ENCODE assay signal across 8 cellular contexts in the genomic region with DNA sequence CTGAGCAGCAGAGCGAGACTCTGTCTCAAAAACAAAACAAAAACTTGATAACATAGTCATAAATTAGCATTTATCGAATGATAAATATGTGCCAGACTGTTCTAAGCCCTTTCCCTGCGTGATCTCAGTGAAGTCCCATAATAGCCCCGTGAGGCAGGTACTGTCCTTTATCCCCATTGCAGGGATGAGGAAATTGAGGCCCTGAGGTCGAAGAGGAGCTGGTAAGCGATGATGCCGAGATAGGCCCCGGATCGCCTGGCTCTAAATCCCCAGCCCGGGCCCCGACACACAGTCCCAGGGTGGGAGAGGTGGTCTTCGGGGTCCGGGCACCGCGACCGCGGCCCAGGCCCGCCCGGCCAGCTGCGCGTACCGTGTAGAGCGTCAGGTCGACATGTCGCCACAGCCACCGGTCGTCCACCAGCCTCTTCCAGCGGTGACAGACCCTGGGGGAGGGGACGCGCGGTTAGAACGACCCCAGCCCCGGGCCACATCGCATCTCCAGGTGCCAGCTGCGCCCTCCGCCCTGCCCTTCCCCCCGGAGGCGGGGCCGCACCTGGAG. TPM values are rescaled to one million over a fixed set of nuclear protein-coding genes. Genes with fewer than 3 reads are reported as not detected.
DNase-seq lines count a peak whose midpoint lies in the region; ATAC-seq, FAIRE-seq and TF ChIP-seq lines count a peak whose summit lies in the region.

No MANE protein-coding gene starts in this region.

- intact Hi-C loops in testis (cut with DNase I; ENCODE audit: low total_unique reads) (no loop called here), posterior cingulate gyrus (cut with DNase I) (no loop called here)

- ATAC-seq in activated naive CD8-positive, alpha-beta T cell treated with anti-CD3 and anti-CD28 coated beads, Interleukin-2, amount 50 U/mL, for 24 hours: no peak
- no peak for ATAC-seq in GM19452 (IDR thresholded peaks at IDR 0.05; ENCODE audit: unreplicated experiment)

- peak overlapping the region; percentile 94 for H2AFZ ChIP-seq in keratinocyte (ENCODE audit: control insufficient read depth, low read length)

- H3K9me3 ChIP-seq in keratinocyte (ENCODE audit: control insufficient read depth, low read depth, low read length): no peaks in the 10 kb centered on the region
- H3K9me3 ChIP-seq in testis: no peaks in the 10 kb centered on the region

- TF ChIP-seq CTCF in keratinocyte (optimal IDR thresholded peaks at IDR 0.05 in 1 of 3, IDR thresholded peaks at IDR 0.05 in 1 of 3, conservative IDR thresholded peaks at IDR 0.05 in 1 of 3; ENCODE audit: extremely low read depth in 1 of 3, insufficient read depth in 2 of 3, low read length in 3 of 3) (no peak), testis (IDR thresholded peaks at IDR 0.05) (no peak)

- no peak for TF ChIP-seq POLR2A in testis (IDR thresholded peaks at IDR 0.05)

- peaks cover 43% of the 10 kb centered on the region for H3K36me3 Mint-ChIP-seq in activated CD4-positive, alpha-beta T cell treated with anti-CD3 and anti-CD28 coated beads, Interleukin-2, amount 10 ng/mL, durations not matched to agents 7 days and 5 days (ENCODE audit: low read depth)
- peaks cover 27% of the 10 kb centered on the region for H3K36me3 Mint-ChIP-seq in activated naive CD8-positive, alpha-beta T cell treated with anti-CD3 and anti-CD28 coated beads, Interleukin-2, amount 50 U/mL, for 24 hours (ENCODE audit: low read depth)

- no peaks in the 10 kb centered on the region for H3K9me1 ChIP-seq in keratinocyte (ENCODE audit: control insufficient read depth, extremely low read depth, insufficient read depth, low read length)

- no peak for FAIRE-seq in keratinocyte (lab: Jason Lieb, UNC)

- peak overlapping the region; percentile 95 for H3K4me2 ChIP-seq in keratinocyte (ENCODE audit: control insufficient read depth, extremely low read depth, insufficient read depth, low read depth, low read length)

- H3K27me3 Mint-ChIP-seq in activated CD4-positive, alpha-beta T cell treated with anti-CD3 and anti-CD28 coated beads, Interleukin-2, amount 10 ng/mL, durations not matched to agents 7 days and 5 days: no peaks in the 10 kb centered on the region
- no peaks in the 10 kb centered on the region for H3K27me3 Mint-ChIP-seq in activated naive CD8-positive, alpha-beta T cell treated with anti-CD3 and anti-CD28 coated beads, Interleukin-2, amount 50 U/mL, for 24 hours

- H4K20me1 ChIP-seq in keratinocyte (ENCODE audit: control insufficient read depth, extremely low read depth, insufficient read depth, low read length): no peaks in the 10 kb centered on the region

- H3K36me3 ChIP-seq in keratinocyte (ENCODE audit: control insufficient read depth in 2 of 2, extremely low read depth in 1 of 2, insufficient read depth in 2 of 2, low read length in 2 of 2): no peaks in the 10 kb centered on the region
- no peaks in the 10 kb centered on the region for H3K36me3 ChIP-seq in testis (ENCODE audit: low read depth, missing control alignments)

- POLR2A ChIA-PET in activated CD4-positive, alpha-beta T cell treated with anti-CD3 and anti-CD28 coated beads, Interleukin-2, amount 10 ng/mL, durations not matched to agents 7 days and 5 days (lab: Charles Lee): interaction anchor here (0.6 to 0.8 kb wide), 2 partner anchors 9 to 44 kb away, joined by 3 to 4 read pairs; no protein-coding TSS in a partner anchor

- CTCF ChIA-PET in activated CD4-positive, alpha-beta T cell treated with anti-CD3 and anti-CD28 coated beads, Interleukin-2, amount 10 ng/mL, durations not matched to agents 7 days and 5 days (lab: Charles Lee): interaction anchor here (0.5 to 1.7 kb wide), 5 partner anchors 10 to 774 kb away, joined by 3 to 7 read pairs (median 3); no protein-coding TSS in a partner anchor

- H3K27ac ChIP-seq in keratinocyte (ENCODE audit: control insufficient read depth, insufficient read depth, low read length) (peak overlapping the region; percentile 93), testis (peak overlapping the region; percentile 75 to 93)

- H3K79me2 ChIP-seq in keratinocyte (ENCODE audit: control insufficient read depth, insufficient read depth, low read length): peaks cover 36% of the 10 kb centered on the region

- no peak for DNase-seq in activated CD4-positive, alpha-beta T cell treated with anti-CD3 and anti-CD28 coated beads, Interleukin-2, amount 10 ng/mL, durations not matched to agents 7 days and 5 days
- DNase-seq in activated CD4-positive, alpha-beta T cell treated with anti-CD3 and anti-CD28 coated beads for 4 hours: no peak
- no peak for DNase-seq in activated naive CD8-positive, alpha-beta T cell treated with anti-CD3 and anti-CD28 coated beads, Interleukin-2, amount 50 U/mL, for 24 hours
- DNase-seq in keratinocyte (ENCODE audit: low read depth, low spot score): no peak
- no peak for DNase-seq in testis
- no peak for DNase-seq in posterior cingulate gyrus
- no peak for DNase-seq in cerebellar nuclear complex (lab: John Stamatoyannopoulos, UW)

- peak overlapping the region; percentile 87 for H3K4me3 Mint-ChIP-seq in activated CD4-positive, alpha-beta T cell treated with anti-CD3 and anti-CD28 coated beads, Interleukin-2, amount 10 ng/mL, durations not matched to agents 7 days and 5 days
- H3K4me3 Mint-ChIP-seq in activated naive CD8-positive, alpha-beta T cell treated with anti-CD3 and anti-CD28 coated beads, Interleukin-2, amount 50 U/mL, for 24 hours: peak overlapping the region; percentile 88

- peak overlapping the region; percentile 83 to 98 (median 91) for H3K4me3 ChIP-seq in keratinocyte (ENCODE audit: control insufficient read depth in 2 of 3, extremely low read depth in 1 of 3, insufficient read depth in 2 of 3, low read depth in 1 of 3, low read length in 3 of 3)
- H3K4me3 ChIP-seq in testis: peak overlapping the region; percentile 90 to 93

- peaks cover 31% of the 10 kb centered on the region for H3K4me1 Mint-ChIP-seq in activated CD4-positive, alpha-beta T cell treated with anti-CD3 and anti-CD28 coated beads, Interleukin-2, amount 10 ng/mL, durations not matched to agents 7 days and 5 days
- H3K4me1 Mint-ChIP-seq in activated naive CD8-positive, alpha-beta T cell treated with anti-CD3 and anti-CD28 coated beads, Interleukin-2, amount 50 U/mL, for 24 hours: peaks cover 30% of the 10 kb centered on the region

- peaks cover 14% of the 10 kb centered on the region for H3K9me3 Mint-ChIP-seq in activated CD4-positive, alpha-beta T cell treated with anti-CD3 and anti-CD28 coated beads, Interleukin-2, amount 10 ng/mL, durations not matched to agents 7 days and 5 days
- peaks cover 6% of the 10 kb centered on the region for H3K9me3 Mint-ChIP-seq in activated naive CD8-positive, alpha-beta T cell treated with anti-CD3 and anti-CD28 coated beads, Interleukin-2, amount 50 U/mL, for 24 hours

- H3K27ac Mint-ChIP-seq in activated CD4-positive, alpha-beta T cell treated with anti-CD3 and anti-CD28 coated beads, Interleukin-2, amount 10 ng/mL, durations not matched to agents 7 days and 5 days: peak overlapping the region; percentile 97
- H3K27ac Mint-ChIP-seq in activated naive CD8-positive, alpha-beta T cell treated with anti-CD3 and anti-CD28 coated beads, Interleukin-2, amount 50 U/mL, for 24 hours: peak overlapping the region; percentile 88

- H3K9ac ChIP-seq in keratinocyte (ENCODE audit: control insufficient read depth, extremely low read depth, insufficient read depth, low read length): peak overlapping the region; percentile 95

- WGBS in testis, 2 donors: 2 to 5% methylated on average over 14 to 38 of the region's 39 CpGs

- dilution Hi-C loops in keratinocyte (cut with MboI; ENCODE audit: extremely low pct_ligation_motif_present, low sequenced_read_pairs): no loop called here

- peaks cover 15% of the 10 kb centered on the region for H3K4me1 ChIP-seq in keratinocyte (ENCODE audit: control insufficient read depth, extremely low read depth, insufficient read depth, low read length)
- H3K4me1 ChIP-seq in testis: peaks cover 5% of the 10 kb centered on the region

- no peaks in the 10 kb centered on the region for H3K27me3 ChIP-seq in keratinocyte (ENCODE audit: control insufficient read depth, extremely low read depth, insufficient read depth, low read length)
- no peaks in the 10 kb centered on the region for H3K27me3 ChIP-seq in testis

RNA-seq across cellular contexts. Expression of gene FBXL12, which starts 0.6 kb away (rescaled TPM):
- total RNA-seq in activated CD4-positive, alpha-beta T cell treated with anti-CD3 and anti-CD28 coated beads, Interleukin-2, amount 10 ng/mL, durations not matched to agents 7 days and 5 days: 10 to 100 TPM; 20.9 to 25.6 TPM
- polyA plus RNA-seq in keratinocyte (12.6 to 18.2 TPM (median 17.2 TPM) in 3 replicates), testis (ENCODE audit: insufficient read depth, low read depth, low replicate concordance) (24.7 TPM)
- 5.2 TPM for polyA plus RNA-seq in keratinocyte (2011; ENCODE audit: low read depth)
- 12.8 and 17.6 TPM in 2 replicates for polyA plus RNA-seq in keratinocyte (2011; cell fraction: cytosol; rRNA removed)
- 36.9 and 44.1 TPM in 2 replicates for polyA plus RNA-seq in keratinocyte (2011; cell fraction: nucleus; rRNA removed)
- 14.4 and 17.1 TPM in 2 replicates for polyA plus RNA-seq in keratinocyte (2012; ENCODE audit: low replicate concordance)
- polyA minus RNA-seq in keratinocyte: 6.7 to 13.2 TPM (median 9.0 TPM) in 3 replicates
- 19.4 TPM for polyA minus RNA-seq in keratinocyte (2011; cell fraction: cytosol; rRNA and poly(A)+ RNA removed)
- 13.7 and 16.4 TPM in 2 replicates for polyA minus RNA-seq in keratinocyte (2011; cell fraction: nucleus; rRNA and poly(A)+ RNA removed)
- 10 to 100 TPM; 38.7 to 42.6 TPM for total RNA-seq in testis

RNA-seq across cellular contexts. Expression of gene UBL5, which starts 9.5 kb away (rescaled TPM):
- 100 to 1,000 TPM; 313 to 349 TPM for total RNA-seq in activated CD4-positive, alpha-beta T cell treated with anti-CD3 and anti-CD28 coated beads, Interleukin-2, amount 10 ng/mL, durations not matched to agents 7 days and 5 days
- polyA plus RNA-seq in keratinocyte: 995 to 1,153 TPM (median 1,097 TPM) in 3 replicates
- polyA plus RNA-seq in keratinocyte (2011; ENCODE audit: low read depth): 149 TPM
- polyA plus RNA-seq in keratinocyte (2011; cell fraction: cytosol; rRNA removed): 957 and 1,326 TPM in 2 replicates
- 394 and 589 TPM in 2 replicates for polyA plus RNA-seq in keratinocyte (2011; cell fraction: nucleus; rRNA removed)
- polyA plus RNA-seq in keratinocyte (2012; ENCODE audit: low replicate concordance): 696 and 1,022 TPM in 2 replicates
- polyA minus RNA-seq in keratinocyte: 77.0 to 258 TPM (median 227 TPM) in 3 replicates
- polyA minus RNA-seq in keratinocyte (2011; cell fraction: cytosol; rRNA and poly(A)+ RNA removed): 195 TPM
- polyA minus RNA-seq in keratinocyte (2011; cell fraction: nucleus; rRNA and poly(A)+ RNA removed): 30.7 and 54.1 TPM in 2 replicates
- total RNA-seq in testis: 100 to 1,000 TPM; 418 to 540 TPM
- 491 TPM for polyA plus RNA-seq in testis (ENCODE audit: insufficient read depth, low read depth, low replicate concordance)

RNA-seq across cellular contexts. Expression of gene PIN1, which starts 16.9 kb away (rescaled TPM):
- 10 to 100 TPM; 87.1 to 92.5 TPM for total RNA-seq in activated CD4-positive, alpha-beta T cell treated with anti-CD3 and anti-CD28 coated beads, Interleukin-2, amount 10 ng/mL, durations not matched to agents 7 days and 5 days
- 39.8 to 53.3 TPM (median 45.2 TPM) in 3 replicates for polyA plus RNA-seq in keratinocyte
- polyA plus RNA-seq in keratinocyte (2011; ENCODE audit: low read depth): 25.7 TPM
- 18.5 and 58.6 TPM in 2 replicates for polyA plus RNA-seq in keratinocyte (2011; cell fraction: cytosol; rRNA removed)
- polyA plus RNA-seq in keratinocyte (2011; cell fraction: nucleus; rRNA removed): 23.8 and 29.8 TPM in 2 replicates
- polyA plus RNA-seq in keratinocyte (2012; ENCODE audit: low replicate concordance): 30.2 and 65.5 TPM in 2 replicates
- polyA minus RNA-seq in keratinocyte: 7.7 to 15.4 TPM (median 12.5 TPM) in 3 replicates
- polyA minus RNA-seq in keratinocyte (2011; cell fraction: cytosol; rRNA and poly(A)+ RNA removed): 44.5 TPM
- 10.5 and 12.2 TPM in 2 replicates for polyA minus RNA-seq in keratinocyte (2011; cell fraction: nucleus; rRNA and poly(A)+ RNA removed)
- total RNA-seq in testis: 100 to 1,000 TPM; 228 to 232 TPM
- 209 TPM for polyA plus RNA-seq in testis (ENCODE audit: insufficient read depth, low read depth, low replicate concordance)

RNA-seq across cellular contexts. Expression of gene ZNF846, which starts 49.7 kb away (rescaled TPM):
- 1 to 10 TPM; 6.9 to 8.2 TPM for total RNA-seq in activated CD4-positive, alpha-beta T cell treated with anti-CD3 and anti-CD28 coated beads, Interleukin-2, amount 10 ng/mL, durations not matched to agents 7 days and 5 days
- polyA plus RNA-seq in keratinocyte (3.5 to 8.9 TPM (median 8.0 TPM) in 3 replicates), testis (ENCODE audit: insufficient read depth, low read depth, low replicate concordance) (63.3 TPM)
- 29.5 TPM for polyA plus RNA-seq in keratinocyte (2011; ENCODE audit: low read depth)
- polyA plus RNA-seq in keratinocyte (2011; cell fraction: cytosol; rRNA removed): 4.3 and 4.4 TPM in 2 replicates
- polyA plus RNA-seq in keratinocyte (2011; cell fraction: nucleus; rRNA removed): 21.9 and 22.1 TPM in 2 replicates
- 4.2 and 9.5 TPM in 2 replicates for polyA plus RNA-seq in keratinocyte (2012; ENCODE audit: low replicate concordance)
- polyA minus RNA-seq in keratinocyte: 2.0 to 11.6 TPM (median 5.5 TPM) in 3 replicates
- polyA minus RNA-seq in keratinocyte (2011; cell fraction: cytosol; rRNA and poly(A)+ RNA removed): not detected
- polyA minus RNA-seq in keratinocyte (2011; cell fraction: nucleus; rRNA and poly(A)+ RNA removed): 6.3 and 20.1 TPM in 2 replicates
- 10 to 100 TPM; 48.1 to 50.5 TPM for total RNA-seq in testis
